ENCODE assay signal across 8 cellular contexts in the genomic region with DNA sequence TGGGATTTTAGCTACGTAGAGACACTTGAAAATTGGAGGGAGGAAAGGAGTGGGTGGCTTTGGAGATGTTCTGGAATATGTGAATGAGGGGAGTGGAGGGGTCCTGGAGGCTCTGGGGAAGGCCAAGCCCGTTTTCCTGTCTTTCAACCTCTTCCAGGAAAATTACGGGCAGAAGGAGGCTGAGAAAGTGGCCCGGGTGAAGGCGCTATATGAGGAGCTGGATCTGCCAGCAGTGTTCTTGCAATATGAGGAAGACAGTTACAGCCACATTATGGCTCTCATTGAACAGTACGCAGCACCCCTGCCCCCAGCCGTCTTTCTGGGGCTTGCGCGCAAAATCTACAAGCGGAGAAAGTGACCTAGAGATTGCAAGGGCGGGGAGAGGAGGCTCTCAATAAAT. TPM values are rescaled to one million over a fixed set of nuclear protein-coding genes. Genes with fewer than 3 reads are reported as not detected.
A peak's percentile ranks its signal among the peaks of the same experiment; 100 is the strongest.
DNase-seq lines count a peak whose midpoint lies in the region; ATAC-seq, FAIRE-seq and TF ChIP-seq lines count a peak whose summit lies in the region.

No MANE protein-coding gene starts in this region.

- intact Hi-C loops in Panc1 (cut with micrococcal nuclease; ENCODE audit: unreplicated experiment): no loop called here

- peak overlapping the region; percentile 98 for H3K4me3 ChIP-seq in AG09309 (ENCODE audit: control insufficient read depth, low read depth, low read length)
- peak overlapping the region; percentile 92 to 96 for H3K4me3 ChIP-seq in Panc1 (ENCODE audit: low read depth in 2 of 2, low read length in 2 of 2)
- peak overlapping the region; percentile 50 for H3K4me3 ChIP-seq in effector memory CD4-positive, alpha-beta T cell (ENCODE audit: insufficient read depth, low read depth, low read length, poor library complexity, severe bottlenecking)

- H3K27ac ChIP-seq in Panc1 (ENCODE audit: low read length): peak overlapping the region; percentile 87
- no peak overlapping the region for H3K27ac ChIP-seq in effector memory CD4-positive, alpha-beta T cell (ENCODE audit: insufficient read depth, low read length, poor library complexity, severe bottlenecking)

- no peak for FAIRE-seq in urothelium cell line (lab: Jason Lieb, UNC)

- no peak for ATAC-seq in Panc1
- no peak for ATAC-seq in HG03039 (IDR thresholded peaks at IDR 0.05; ENCODE audit: unreplicated experiment)

- peaks cover 8% of the 10 kb centered on the region for H3K27me3 Mint-ChIP-seq in nephron progenitor cell (ENCODE audit: low read depth, poor library complexity)

- peaks cover 39% of the 10 kb centered on the region for H3K4me1 Mint-ChIP-seq in nephron progenitor cell

- H3K4me1 ChIP-seq in Panc1 (ENCODE audit: control insufficient read depth, insufficient read depth, low read length): peaks cover 27% of the 10 kb centered on the region
- H3K4me1 ChIP-seq in effector memory CD4-positive, alpha-beta T cell (ENCODE audit: control insufficient read depth, insufficient read depth, low read length, poor library complexity, severe bottlenecking): peaks cover 14% of the 10 kb centered on the region

- no peaks in the 10 kb centered on the region; the same call in 1 of the 2 replicates for H3K36me3 ChIP-seq in Panc1 (ENCODE audit: control insufficient read depth, insufficient read depth, low read length)
- peaks cover 7% of the 10 kb centered on the region for H3K36me3 ChIP-seq in effector memory CD4-positive, alpha-beta T cell (ENCODE audit: control insufficient read depth, insufficient read depth, low read length)

- DNase-seq in AG09309 (ENCODE audit: low read depth) (no peak), Panc1 (ENCODE audit: low read depth, low spot score) (no peak), nephron progenitor cell (no peak), urothelium cell line (ENCODE audit: low spot score) (no peak), NCI-H524 treated with DMSO at 0.1 percent for 48 hours (lab: John Stamatoyannopoulos, UW) (no peak), NOMO-1 treated with DMSO at 0.1 percent for 48 hours (lab: John Stamatoyannopoulos, UW; ENCODE audit: unreplicated experiment) (no peak)
- no peak for DNase-seq in effector memory CD4-positive, alpha-beta T cell

- POLR2A ChIA-PET in Panc1 (lab: Charles Lee): interaction anchor here (2.0 kb wide), 1 partner anchor 47 kb away, joined by 5 read pairs; a partner anchor contains a TSS

- no peaks in the 10 kb centered on the region for H3K27me3 ChIP-seq in Panc1 (ENCODE audit: control insufficient read depth, insufficient read depth, low read length)
- no peaks in the 10 kb centered on the region for H3K27me3 ChIP-seq in effector memory CD4-positive, alpha-beta T cell (replicated peaks; ENCODE audit: control insufficient read depth, insufficient read depth, low read length, poor library complexity, severe bottlenecking)

- peaks cover 21% of the 10 kb centered on the region for H3K36me3 Mint-ChIP-seq in nephron progenitor cell (ENCODE audit: low read depth)

- no peaks in the 10 kb centered on the region for H3K9me3 Mint-ChIP-seq in nephron progenitor cell

- H3K27ac Mint-ChIP-seq in nephron progenitor cell: peak overlapping the region; percentile 34

- H3K9me3 ChIP-seq in Panc1 (ENCODE audit: control insufficient read depth, insufficient read depth, low read depth, low read length): no peaks in the 10 kb centered on the region
- no peaks in the 10 kb centered on the region for H3K9me3 ChIP-seq in effector memory CD4-positive, alpha-beta T cell (ENCODE audit: control insufficient read depth, low read length)

- peak overlapping the region; percentile 85 for H3K4me3 Mint-ChIP-seq in nephron progenitor cell

- no TSS peak for BruUV-seq in Panc1 (replicated peaks; lab: Mats Ljungman, UMichigan)

- CTCF ChIA-PET in Panc1 (lab: Charles Lee): interaction anchor here (1.0 kb wide), 1 partner anchor 69 kb away, joined by 3 read pairs; no protein-coding TSS in a partner anchor

- TF ChIP-seq CTCF in AG09309 (IDR thresholded peaks at IDR 0.05; ENCODE audit: control insufficient read depth, insufficient read depth, low read depth, low read length, missing control alignments): no peak
- TF ChIP-seq CTCF in Panc1 (IDR thresholded peaks at IDR 0.05): no peak
- no peak for TF ChIP-seq CTCF in nephron progenitor cell (IDR thresholded peaks at IDR 0.05)

- in situ Hi-C loops in Panc1 (cut with HindIII; ENCODE audit: low pct_unique_long_range_greater_than_20kb, low sequenced_read_pairs): no loop called here

RNA-seq across cellular contexts. Expression of a gene that starts 0.4 kb away (rescaled TPM):
- 77.9 TPM for total RNA-seq in Panc1 (2021; ENCODE audit: unreplicated experiment)
- polyA plus RNA-seq in Panc1 (2012; ENCODE audit: insufficient read length): 72.9 TPM

RNA-seq across cellular contexts. Expression of a gene that starts 11.6 kb away (rescaled TPM):
- 255 TPM for total RNA-seq in Panc1 (2021; ENCODE audit: unreplicated experiment)
- 170 TPM for polyA plus RNA-seq in Panc1 (2012; ENCODE audit: insufficient read length)

RNA-seq across cellular contexts. Expression of a gene that starts 19.0 kb away (rescaled TPM):
- total RNA-seq in Panc1 (2021; ENCODE audit: unreplicated experiment): 0.13 TPM
- not detected for polyA plus RNA-seq in Panc1 (2012; ENCODE audit: insufficient read length)

RNA-seq across cellular contexts. Expression of a gene that starts 43.0 kb away (rescaled TPM):
- total RNA-seq in Panc1 (2021; ENCODE audit: unreplicated experiment): 7.8 TPM
- polyA plus RNA-seq in Panc1 (2012; ENCODE audit: insufficient read length): 8.6 TPM

RNA-seq across cellular contexts. Expression of a gene that starts 46.9 kb away (rescaled TPM):
- 43.6 TPM for total RNA-seq in Panc1 (2021; ENCODE audit: unreplicated experiment)
- 38.2 TPM for polyA plus RNA-seq in Panc1 (2012; ENCODE audit: insufficient read length)
